Comparison of ENCODE assay signal across 13 cellular contexts in genomic region chr2:39468574-39469331, GRCh38. TPM values are rescaled to one million over a fixed set of nuclear protein-coding genes. Genes with fewer than 3 reads are reported as not detected.
A peak's percentile ranks its signal among the peaks of the same experiment; 100 is the strongest.
DNase-seq lines count a peak whose midpoint lies in the region; ATAC-seq, FAIRE-seq and TF ChIP-seq lines count a peak whose summit lies in the region.
"Had no signal": no experiment of that assay in that cellular context is flagged by ENCODE, and none has a peak within 500 bp of the region (broad histone marks: within the 10 kb centered on the region; RNA-seq: fewer than 3 reads in every experiment).

No MANE protein-coding gene starts in this region.

- H3K9me3 ChIP-seq in A549 (no peaks in the 10 kb centered on the region), T-helper 17 cell (ENCODE audit: control insufficient read depth, low read length, poor library complexity, severe bottlenecking) (no peaks in the 10 kb centered on the region), neuron (ENCODE audit: low read length) (no peaks in the 10 kb centered on the region)

- no peak overlapping the region for H3K4me3 Mint-ChIP-seq in T-helper 17 cell
- H3K4me3 Mint-ChIP-seq: activated naive CD4-positive, alpha-beta T cell treated with anti-CD3 and anti-CD28 coated beads for 36 hours; natural killer cell had no signal

- 95% methylated on average over 4 of the region's 4 CpGs for WGBS in A549 (ENCODE audit: missing lambda C conversion rate)

- H3K4me2 ChIP-seq in A549: peak overlapping the region; percentile 76

- peaks cover 2% of the 10 kb centered on the region for H3K36me3 Mint-ChIP-seq in T-helper 17 cell (ENCODE audit: low read depth)
- H3K36me3 Mint-ChIP-seq: natural killer cell had no signal

- TF ChIP-seq CTCF in A549 (IDR thresholded peaks at IDR 0.05): no peak

- no peaks in the 10 kb centered on the region for H3K27me3 ChIP-seq in neuron (ENCODE audit: insufficient read depth, low read length)
- H3K27me3 ChIP-seq: foreskin keratinocyte had no signal

- H3K4me1 ChIP-seq in A549: peaks cover 49% of the 10 kb centered on the region
- H3K4me1 ChIP-seq in neuron (ENCODE audit: insufficient read depth, low read length): peaks cover 23% of the 10 kb centered on the region

- POLR2A ChIA-PET in A549 (lab: Yijun Ruan, JAX): interaction anchor here (2.6 kb wide), 1 partner anchor 30 kb away, joined by 13 read pairs; the partner anchor contains the start of gene MAP4K3

- peak overlapping the region; percentile 14 for H3K27ac Mint-ChIP-seq in T-helper 17 cell
- H3K27ac Mint-ChIP-seq: natural killer cell had no signal

- no peak for TF ChIP-seq EP300 in A549 (IDR thresholded peaks at IDR 0.05)

- ATAC-seq in A549: no peak
- ATAC-seq in T-helper 17 cell: no peak
- no peak for ATAC-seq in GM21786 (IDR thresholded peaks at IDR 0.05; ENCODE audit: unreplicated experiment)
- ATAC-seq in HG02970 (IDR thresholded peaks at IDR 0.05; ENCODE audit: low FRiP score, unreplicated experiment): no peak
- ATAC-seq: natural killer cell had no signal

- H3K4me3 ChIP-seq in A549 (no peak overlapping the region), neuron (ENCODE audit: low read length) (no peak overlapping the region)

- peaks cover 5% of the 10 kb centered on the region for H3K4me1 Mint-ChIP-seq in T-helper 17 cell
- H3K4me1 Mint-ChIP-seq: natural killer cell had no signal

- FAIRE-seq in A549 (lab: Jason Lieb, UNC): no peak

- no peaks in the 10 kb centered on the region for H3K36me3 ChIP-seq in neuron (ENCODE audit: insufficient read depth, low read length)

- no peak for TF ChIP-seq POLR2A in A549 (IDR thresholded peaks at IDR 0.05; ENCODE audit: low read length)

- peak overlapping the region; percentile 61 to 77 for H3K27ac ChIP-seq in A549
- H3K27ac ChIP-seq: foreskin keratinocyte had no signal

- no peak for TF ChIP-seq RAD21 in A549 (conservative IDR thresholded peaks at IDR 0.05 in 1 of 2, IDR thresholded peaks at IDR 0.05 in 1 of 2)

- DNase-seq in A549 (ENCODE audit: low read depth in 1 of 2, low spot score in 1 of 2) (no peak), T-helper 17 cell (no peak), fibroblast of peridontal ligament (ENCODE audit: extremely low read depth) (peak; percentile 91), COR-L47 (lab: John Stamatoyannopoulos, UW) (no peak), mesenteric fat pad (ENCODE audit: low spot score) (no peak)
- DNase-seq: activated CD4-positive, alpha-beta T cell treated with anti-CD3 and anti-CD28 coated beads for 1 hour; activated naive CD4-positive, alpha-beta T cell treated with anti-CD3 and anti-CD28 coated beads for 36 hours; foreskin keratinocyte; natural killer cell; NCI-H2081 had no signal

- no peaks in the 10 kb centered on the region for H3K27me3 Mint-ChIP-seq in T-helper 17 cell

- peak overlapping the region; percentile 12 for H2AFZ ChIP-seq in neuron (ENCODE audit: low read depth, low read length)

- CTCF ChIA-PET in A549 (lab: Yijun Ruan, JAX): interaction anchor here (1.3 to 2.3 kb wide), 4 partner anchors 9 to 44 kb away, joined by 3 to 8 read pairs (median 4); no protein-coding TSS in a partner anchor

TF ChIP-seq in A549, 52 proteins besides CTCF, POLR2A, EP300 and RAD21:
- TF ChIP-seq RFX5 (IDR thresholded peaks at IDR 0.05): no peak
- peak; percentile 73 to 85; a peak in 3 of 4 replicates for TF ChIP-seq CEBPB (IDR thresholded peaks at IDR 0.05)
TF ChIP-seq in A549: peak in this region for 1.

RNA-seq across cellular contexts. Expression of gene MAP4K3, which starts 31.7 kb away (rescaled TPM):
- polyA plus RNA-seq in A549 (2011; rRNA removed) (44.2 and 44.6 TPM in 2 replicates), A549 (2017; fragmentation: RNase III; extraction: RNeasy Plus Mini Kit Qiagen cat#74134 plus additional on column Dnase treatment) (15.8 to 17.9 TPM (median 17.7 TPM) in 3 replicates)
- polyA plus RNA-seq in A549 (2012; cell fraction: cytosol; rRNA removed): 7.4 and 8.6 TPM in 2 replicates
- 5.9 and 13.9 TPM in 2 replicates for polyA plus RNA-seq in A549 (2012; cell fraction: nucleus; rRNA removed)
- 21.3 and 22.3 TPM in 2 replicates for polyA minus RNA-seq in A549 (2011; rRNA and poly(A)+ RNA removed)
- total RNA-seq in T-helper 17 cell (10 to 100 TPM; 18.8 to 19.7 TPM), mesenteric fat pad (50.1 TPM)
